In genomic region chr12:52258335-52258901, GRCh38 we compare ENCODE assay signal across 1 cellular context.
TF ChIP-seq lines count a peak whose summit lies in the region.

No MANE protein-coding gene starts in this region.

TF ChIP-seq in SK-N-SH, 30 proteins besides CTCF, POLR2A, EP300 and RAD21 (continued from another document):
- TF ChIP-seq IRF3 (IDR thresholded peaks at IDR 0.05; ENCODE audit: low read depth, low read length) (no peak), TCF12 (IDR thresholded peaks at IDR 0.05) (no peak)
TF ChIP-seq in SK-N-SH: peak in this region for 0.
